Comparison of ENCODE assay signal across 1 cellular context in the genomic region with DNA sequence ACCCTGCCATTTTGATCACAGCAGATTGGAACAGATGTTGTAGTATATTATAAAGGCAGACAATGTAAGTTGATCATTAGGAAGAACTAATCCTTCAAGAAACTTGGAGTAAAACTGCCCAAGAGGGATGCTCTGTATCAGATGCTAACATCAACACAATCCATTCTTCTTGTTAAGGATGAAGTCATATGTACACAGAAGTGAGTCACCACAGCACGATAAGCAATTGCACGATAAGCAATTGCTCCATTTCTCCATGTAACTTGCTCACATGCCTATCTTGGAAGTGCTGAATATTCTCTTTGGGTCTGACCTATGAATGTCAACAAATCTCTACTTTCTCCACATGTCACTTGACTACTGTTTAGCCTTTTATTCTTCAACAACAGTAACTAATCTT.
TF ChIP-seq lines count a peak whose summit lies in the region.

No MANE protein-coding gene starts in this region.

TF ChIP-seq in K562, 482 proteins besides CTCF, POLR2A, EP300 and RAD21 (continued from another document and continues in another):
- peak; percentile 58; the same call in 1 of the 2 replicates for TF ChIP-seq NBN (IDR thresholded peaks at IDR 0.05; ENCODE audit: low read depth)
- peak; percentile 66; the same call in 1 of the 2 replicates for TF ChIP-seq GATAD2A (IDR thresholded peaks at IDR 0.05)
- 0 out of 2 replicates have a peak, but pooled peaks have one; percentile 48 for TF ChIP-seq ZNF175 (CRISPR knock-in tag; IDR thresholded peaks at IDR 0.05; ENCODE audit: low read depth)
- TF ChIP-seq ARID1B (IDR thresholded peaks at IDR 0.05), result peak; percentile 96
- TF ChIP-seq ZNF644 (tag; IDR thresholded peaks at IDR 0.05; ENCODE audit: low read depth), result 0 out of 2 replicates have a peak, but pooled peaks have one; percentile 56
- peak; percentile 87 for TF ChIP-seq FOS (IDR thresholded peaks at IDR 0.05; ENCODE audit: extremely low read depth, insufficient read length)
- TF ChIP-seq TEAD2 (tag; IDR thresholded peaks at IDR 0.05), result no peak
- TF ChIP-seq FUS (optimal IDR thresholded peaks at IDR 0.05; ENCODE audit: low read depth, low read length), result no peak
- TF ChIP-seq, protein P1, sequence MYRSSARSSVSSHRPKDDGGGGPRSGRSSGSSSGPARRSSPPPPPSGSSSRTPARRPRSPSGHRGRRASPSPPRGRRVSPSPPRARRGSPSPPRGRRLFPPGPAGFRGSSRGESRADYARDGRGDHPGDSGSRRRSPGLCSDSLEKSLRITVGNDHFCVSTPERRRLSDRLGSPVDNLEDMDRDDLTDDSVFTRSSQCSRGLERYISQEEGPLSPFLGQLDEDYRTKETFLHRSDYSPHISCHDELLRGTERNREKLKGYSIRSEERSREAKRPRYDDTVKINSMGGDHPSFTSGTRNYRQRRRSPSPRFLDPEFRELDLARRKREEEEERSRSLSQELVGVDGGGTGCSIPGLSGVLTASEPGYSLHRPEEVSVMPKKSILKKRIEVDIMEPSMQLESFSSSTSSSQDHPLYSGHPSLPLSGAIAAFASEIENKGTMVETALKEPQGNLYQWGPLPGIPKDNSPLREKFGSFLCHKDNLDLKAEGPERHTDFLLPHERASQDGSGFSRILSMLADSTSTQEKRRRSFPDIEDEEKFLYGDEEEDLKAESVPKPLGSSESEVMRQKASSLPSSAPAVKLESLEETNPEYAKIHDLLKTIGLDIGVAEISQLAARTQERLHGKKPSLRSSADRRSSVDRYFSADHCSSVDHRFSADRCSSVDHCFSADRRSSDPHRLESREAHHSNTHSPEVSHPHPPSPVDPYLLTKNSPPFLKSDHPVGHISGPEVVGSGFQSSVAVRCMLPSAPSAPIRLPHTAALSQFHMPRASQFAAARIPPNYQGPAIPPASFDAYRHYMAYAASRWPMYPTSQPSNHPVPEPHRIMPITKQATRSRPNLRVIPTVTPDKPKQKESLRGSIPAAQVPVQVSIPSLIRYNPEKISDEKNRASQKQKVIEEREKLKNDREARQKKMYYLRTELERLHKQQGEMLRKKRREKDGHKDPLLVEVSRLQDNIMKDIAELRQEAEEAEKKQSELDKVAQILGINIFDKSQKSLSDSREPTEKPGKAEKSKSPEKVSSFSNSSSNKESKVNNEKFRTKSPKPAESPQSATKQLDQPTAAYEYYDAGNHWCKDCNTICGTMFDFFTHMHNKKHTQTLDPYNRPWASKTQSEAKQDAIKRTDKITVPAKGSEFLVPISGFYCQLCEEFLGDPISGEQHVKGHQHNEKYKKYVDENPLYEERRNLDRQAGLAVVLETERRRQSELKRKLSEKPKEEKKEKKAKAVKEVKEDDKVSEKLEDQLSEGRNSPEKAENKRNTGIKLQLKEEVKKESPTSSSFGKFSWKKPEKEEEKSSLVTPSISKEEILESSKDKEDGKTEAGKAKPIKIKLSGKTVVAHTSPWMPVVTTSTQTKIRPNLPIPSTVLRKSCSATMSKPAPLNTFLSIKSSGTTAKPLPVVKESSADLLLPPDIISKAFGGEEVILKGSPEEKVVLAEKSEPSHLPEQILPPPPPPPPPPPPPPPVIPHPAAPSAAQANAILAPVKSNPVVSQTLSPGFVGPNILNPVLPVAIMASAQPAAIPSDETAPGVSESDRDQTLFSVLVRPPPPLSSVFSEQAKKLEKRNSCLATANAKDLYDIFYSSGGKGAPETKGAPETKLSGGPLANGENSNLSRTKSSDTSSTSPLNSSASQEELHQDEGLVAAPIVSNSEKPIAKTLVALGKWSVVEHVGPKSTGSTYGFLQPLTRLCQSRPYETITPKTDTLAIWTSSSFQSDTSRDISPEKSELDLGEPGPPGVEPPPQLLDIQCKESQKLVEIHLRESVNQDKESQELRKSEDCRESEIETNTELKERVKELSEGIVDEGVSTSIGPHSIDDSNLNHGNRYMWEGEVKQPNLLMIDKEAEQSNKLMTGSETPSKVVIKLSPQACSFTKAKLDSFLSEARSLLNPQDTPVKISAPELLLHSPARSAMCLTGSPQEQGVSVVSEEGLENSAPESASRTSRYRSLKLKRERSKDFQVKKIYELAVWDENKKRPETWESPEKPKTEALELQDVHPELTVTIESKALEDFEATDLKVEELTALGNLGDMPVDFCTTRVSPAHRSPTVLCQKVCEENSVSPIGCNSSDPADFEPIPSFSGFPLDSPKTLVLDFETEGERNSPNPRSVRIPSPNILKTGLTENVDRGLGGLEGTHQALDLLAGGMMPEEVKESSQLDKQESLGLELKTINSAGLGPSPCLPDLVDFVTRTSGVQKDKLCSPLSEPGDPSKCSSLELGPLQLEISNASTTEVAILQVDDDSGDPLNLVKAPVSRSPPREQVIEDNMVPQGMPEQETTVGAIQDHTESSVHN (IDR thresholded peaks at IDR 0.05; ENCODE audit: borderline replicate concordance in 1 of 2, low read depth in 1 of 2), result peak in 1 of 2 experiments; percentile 97; a peak in 2 of 4 replicates
- peak; percentile 75 for TF ChIP-seq GATAD2B (IDR thresholded peaks at IDR 0.05; ENCODE audit: borderline replicate concordance)
- TF ChIP-seq ZNF134 (CRISPR knock-in tag; conservative IDR thresholded peaks at IDR 0.05), result no peak
- no peak for TF ChIP-seq EGR1 (conservative IDR thresholded peaks at IDR 0.05)
- TF ChIP-seq ZNF239 (CRISPR knock-in tag; IDR thresholded peaks at IDR 0.05), result peak; percentile 12; the same call in 1 of the 2 replicates
- no peak for TF ChIP-seq MED1 (CRISPR knock-in tag; IDR thresholded peaks at IDR 0.05; ENCODE audit: borderline replicate concordance)
- no peak for TF ChIP-seq ZNF77 (CRISPR knock-in tag; IDR thresholded peaks at IDR 0.05)
- TF ChIP-seq PML (IDR thresholded peaks at IDR 0.05; ENCODE audit: low read length), result peak; percentile 24; the same call in 1 of the 2 replicates
- TF ChIP-seq FOXP1 (CRISPR knock-in tag; IDR thresholded peaks at IDR 0.05), result no peak
- peak; percentile 43; the same call in 1 of the 2 replicates for TF ChIP-seq ESRRA (IDR thresholded peaks at IDR 0.05; ENCODE audit: borderline replicate concordance, low read depth)
- TF ChIP-seq EP400 (IDR thresholded peaks at IDR 0.05), result peak; percentile 35; the same call in 1 of the 2 replicates
- TF ChIP-seq KLF1 (tag; IDR thresholded peaks at IDR 0.05), result no peak
- TF ChIP-seq CEBPB (tag; IDR thresholded peaks at IDR 0.05), result peak; percentile 92
- TF ChIP-seq SMARCA4 (IDR thresholded peaks at IDR 0.05), result peak; percentile 99
- peak; percentile 100 for TF ChIP-seq SOX6 (IDR thresholded peaks at IDR 0.05)
- TF ChIP-seq ZNF76 (CRISPR knock-in tag; IDR thresholded peaks at IDR 0.05; ENCODE audit: borderline replicate concordance), result no peak
- TF ChIP-seq ARNT (IDR thresholded peaks at IDR 0.05), result peak in 1 of 2 experiments; percentile 39; a peak in 1 of 4 replicates
- TF ChIP-seq, protein P2, sequence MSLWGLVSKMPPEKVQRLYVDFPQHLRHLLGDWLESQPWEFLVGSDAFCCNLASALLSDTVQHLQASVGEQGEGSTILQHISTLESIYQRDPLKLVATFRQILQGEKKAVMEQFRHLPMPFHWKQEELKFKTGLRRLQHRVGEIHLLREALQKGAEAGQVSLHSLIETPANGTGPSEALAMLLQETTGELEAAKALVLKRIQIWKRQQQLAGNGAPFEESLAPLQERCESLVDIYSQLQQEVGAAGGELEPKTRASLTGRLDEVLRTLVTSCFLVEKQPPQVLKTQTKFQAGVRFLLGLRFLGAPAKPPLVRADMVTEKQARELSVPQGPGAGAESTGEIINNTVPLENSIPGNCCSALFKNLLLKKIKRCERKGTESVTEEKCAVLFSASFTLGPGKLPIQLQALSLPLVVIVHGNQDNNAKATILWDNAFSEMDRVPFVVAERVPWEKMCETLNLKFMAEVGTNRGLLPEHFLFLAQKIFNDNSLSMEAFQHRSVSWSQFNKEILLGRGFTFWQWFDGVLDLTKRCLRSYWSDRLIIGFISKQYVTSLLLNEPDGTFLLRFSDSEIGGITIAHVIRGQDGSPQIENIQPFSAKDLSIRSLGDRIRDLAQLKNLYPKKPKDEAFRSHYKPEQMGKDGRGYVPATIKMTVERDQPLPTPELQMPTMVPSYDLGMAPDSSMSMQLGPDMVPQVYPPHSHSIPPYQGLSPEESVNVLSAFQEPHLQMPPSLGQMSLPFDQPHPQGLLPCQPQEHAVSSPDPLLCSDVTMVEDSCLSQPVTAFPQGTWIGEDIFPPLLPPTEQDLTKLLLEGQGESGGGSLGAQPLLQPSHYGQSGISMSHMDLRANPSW (CRISPR knock-in tag; IDR thresholded peaks at IDR 0.05), result 0 out of 2 replicates have a peak, but pooled peaks have one; percentile 69
- TF ChIP-seq JUN (IDR thresholded peaks at IDR 0.05; ENCODE audit: borderline replicate concordance, low read depth, low read length), result peak; percentile 100
- no peak for TF ChIP-seq JUN (CRISPR knock-in tag; IDR thresholded peaks at IDR 0.05; ENCODE audit: borderline replicate concordance)
- peak; percentile 87 for TF ChIP-seq C11orf30 (IDR thresholded peaks at IDR 0.05; ENCODE audit: low read depth)
- TF ChIP-seq, protein P3, sequence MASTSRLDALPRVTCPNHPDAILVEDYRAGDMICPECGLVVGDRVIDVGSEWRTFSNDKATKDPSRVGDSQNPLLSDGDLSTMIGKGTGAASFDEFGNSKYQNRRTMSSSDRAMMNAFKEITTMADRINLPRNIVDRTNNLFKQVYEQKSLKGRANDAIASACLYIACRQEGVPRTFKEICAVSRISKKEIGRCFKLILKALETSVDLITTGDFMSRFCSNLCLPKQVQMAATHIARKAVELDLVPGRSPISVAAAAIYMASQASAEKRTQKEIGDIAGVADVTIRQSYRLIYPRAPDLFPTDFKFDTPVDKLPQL (IDR thresholded peaks at IDR 0.05; ENCODE audit: extremely low read depth, insufficient read length), result no peak
- TF ChIP-seq TCFL5 (CRISPR knock-in tag; conservative IDR thresholded peaks at IDR 0.05), result no peak
- peak; percentile 99 for TF ChIP-seq SMARCC2 (IDR thresholded peaks at IDR 0.05; ENCODE audit: low read depth)
- peak; percentile 50; the same call in 1 of the 2 replicates for TF ChIP-seq BCOR (IDR thresholded peaks at IDR 0.05)
- TF ChIP-seq MTA3 (IDR thresholded peaks at IDR 0.05; ENCODE audit: borderline replicate concordance), result 0 out of 2 replicates have a peak, but pooled peaks have one; percentile 71
- TF ChIP-seq CBFA2T3 (IDR thresholded peaks at IDR 0.05), result peak; percentile 76
- no peak for TF ChIP-seq RFX7 (CRISPR knock-in tag; IDR thresholded peaks at IDR 0.05)
- TF ChIP-seq, protein P4, sequence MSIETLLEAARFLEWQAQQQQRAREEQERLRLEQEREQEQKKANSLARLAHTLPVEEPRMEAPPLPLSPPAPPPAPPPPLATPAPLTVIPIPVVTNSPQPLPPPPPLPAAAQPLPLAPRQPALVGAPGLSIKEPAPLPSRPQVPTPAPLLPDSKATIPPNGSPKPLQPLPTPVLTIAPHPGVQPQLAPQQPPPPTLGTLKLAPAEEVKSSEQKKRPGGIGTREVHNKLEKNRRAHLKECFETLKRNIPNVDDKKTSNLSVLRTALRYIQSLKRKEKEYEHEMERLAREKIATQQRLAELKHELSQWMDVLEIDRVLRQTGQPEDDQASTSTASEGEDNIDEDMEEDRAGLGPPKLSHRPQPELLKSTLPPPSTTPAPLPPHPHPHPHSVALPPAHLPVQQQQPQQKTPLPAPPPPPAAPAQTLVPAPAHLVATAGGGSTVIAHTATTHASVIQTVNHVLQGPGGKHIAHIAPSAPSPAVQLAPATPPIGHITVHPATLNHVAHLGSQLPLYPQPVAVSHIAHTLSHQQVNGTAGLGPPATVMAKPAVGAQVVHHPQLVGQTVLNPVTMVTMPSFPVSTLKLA (conservative IDR thresholded peaks at IDR 0.05), result peak in 1 of 2 experiments; percentile 59; a peak in 2 of 4 replicates
- TF ChIP-seq MYNN (IDR thresholded peaks at IDR 0.05), result peak; percentile 38; the same call in 1 of the 2 replicates
- no peak for TF ChIP-seq MYNN (CRISPR knock-in tag; IDR thresholded peaks at IDR 0.05)
- no peak for TF ChIP-seq ILF3 (IDR thresholded peaks at IDR 0.05; ENCODE audit: borderline replicate concordance)
- peak; percentile 78 for TF ChIP-seq MEIS2 (IDR thresholded peaks at IDR 0.05; ENCODE audit: partially characterized antibody)
- 0 out of 2 replicates have a peak, but pooled peaks have one; percentile 53 for TF ChIP-seq SMAD3 (CRISPR knock-in tag; conservative IDR thresholded peaks at IDR 0.05)
- peak; percentile 100 for TF ChIP-seq JUND (IDR thresholded peaks at IDR 0.05; ENCODE audit: borderline replicate concordance, low read depth, low read length)
- peak; percentile 100 for TF ChIP-seq JUND (tag; IDR thresholded peaks at IDR 0.05; ENCODE audit: borderline replicate concordance, low read depth, low read length)
- TF ChIP-seq JUNB (CRISPR knock-in tag; conservative IDR thresholded peaks at IDR 0.05), result peak; percentile 97
- peak; percentile 99 for TF ChIP-seq ATF7 (IDR thresholded peaks at IDR 0.05)
- TF ChIP-seq NRF1 (conservative IDR thresholded peaks at IDR 0.05 in 1 of 2, IDR thresholded peaks at IDR 0.05 in 1 of 2), result 0 out of 4 replicates have a peak, but pooled peaks have one; percentile 15 to 26
- no peak for TF ChIP-seq MXI1 (IDR thresholded peaks at IDR 0.05; ENCODE audit: low read depth, low read length)
- TF ChIP-seq SP1 (CRISPR knock-in tag; IDR thresholded peaks at IDR 0.05), result peak; percentile 29; the same call in 1 of the 2 replicates
- 0 out of 2 replicates have a peak, but pooled peaks have one; percentile 34 for TF ChIP-seq ZNF589 (CRISPR knock-in tag; IDR thresholded peaks at IDR 0.05; ENCODE audit: low read depth)
- TF ChIP-seq POLR2B (IDR thresholded peaks at IDR 0.05; ENCODE audit: low read depth, partially characterized antibody), result no peak
- TF ChIP-seq CTBP1 (IDR thresholded peaks at IDR 0.05; ENCODE audit: borderline replicate concordance), result peak; percentile 100
